Comparison of ENCODE assay signal across 1 cellular context in genomic region chr16:71225145-71225544, GRCh38.
TF ChIP-seq lines count a peak whose summit lies in the region.

No MANE protein-coding gene starts in this region.

TF ChIP-seq in K562, 482 proteins besides CTCF, POLR2A, EP300 and RAD21 (continued from another document):
- no peak for TF ChIP-seq IRF1 (CRISPR knock-in tag; IDR thresholded peaks at IDR 0.05; ENCODE audit: borderline replicate concordance)
